ENCODE assay signal across 1 cellular context in the genomic region with DNA sequence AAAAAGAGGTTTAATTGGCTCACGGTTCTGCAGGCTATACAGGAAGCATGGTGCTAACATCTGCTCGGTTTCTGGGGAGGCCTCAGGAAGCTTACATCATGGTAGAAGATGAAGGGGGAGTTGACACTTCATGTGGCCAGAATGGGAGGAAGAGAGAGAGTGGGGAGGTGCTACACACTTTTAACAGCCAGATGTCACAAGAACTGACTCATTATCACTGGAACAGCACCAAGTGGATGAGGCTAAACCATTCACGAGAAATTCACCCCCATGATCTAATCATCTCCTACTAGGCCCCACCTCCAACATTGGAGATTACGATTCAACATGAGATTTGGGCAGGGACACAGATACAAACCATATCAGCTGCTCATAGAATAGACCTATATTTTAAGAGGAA.
TF ChIP-seq lines count a peak whose summit lies in the region.

No MANE protein-coding gene starts in this region.

TF ChIP-seq in IMR-90, 13 proteins besides CTCF, POLR2A, EP300 and RAD21 (continued from another document):
- TF ChIP-seq, protein P1, sequence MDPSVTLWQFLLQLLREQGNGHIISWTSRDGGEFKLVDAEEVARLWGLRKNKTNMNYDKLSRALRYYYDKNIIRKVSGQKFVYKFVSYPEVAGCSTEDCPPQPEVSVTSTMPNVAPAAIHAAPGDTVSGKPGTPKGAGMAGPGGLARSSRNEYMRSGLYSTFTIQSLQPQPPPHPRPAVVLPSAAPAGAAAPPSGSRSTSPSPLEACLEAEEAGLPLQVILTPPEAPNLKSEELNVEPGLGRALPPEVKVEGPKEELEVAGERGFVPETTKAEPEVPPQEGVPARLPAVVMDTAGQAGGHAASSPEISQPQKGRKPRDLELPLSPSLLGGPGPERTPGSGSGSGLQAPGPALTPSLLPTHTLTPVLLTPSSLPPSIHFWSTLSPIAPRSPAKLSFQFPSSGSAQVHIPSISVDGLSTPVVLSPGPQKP (IDR thresholded peaks at IDR 0.05; ENCODE audit: borderline replicate concordance, low read depth, low read length), result no peak
- TF ChIP-seq RCOR1 (IDR thresholded peaks at IDR 0.05; ENCODE audit: insufficient replicate concordance, low read length) (no peak), MAFK (IDR thresholded peaks at IDR 0.05; ENCODE audit: low read depth, low read length) (no peak), CHD1 (IDR thresholded peaks at IDR 0.05; ENCODE audit: low read depth, low read length) (no peak), MXI1 (IDR thresholded peaks at IDR 0.05; ENCODE audit: borderline replicate concordance, low read depth, low read length) (no peak), MAZ (IDR thresholded peaks at IDR 0.05; ENCODE audit: borderline replicate concordance, low read depth, low read length) (no peak), FOS (IDR thresholded peaks at IDR 0.05; ENCODE audit: low read depth, low read length) (no peak), RFX5 (IDR thresholded peaks at IDR 0.05; ENCODE audit: low read depth, low read length) (no peak), BHLHE40 (IDR thresholded peaks at IDR 0.05; ENCODE audit: low read depth, low read length) (no peak), NFE2L2 (IDR thresholded peaks at IDR 0.05; ENCODE audit: low read depth, low read length) (no peak), CEBPB (IDR thresholded peaks at IDR 0.05; ENCODE audit: low read depth, low read length) (no peak)
- TF ChIP-seq, protein P2, sequence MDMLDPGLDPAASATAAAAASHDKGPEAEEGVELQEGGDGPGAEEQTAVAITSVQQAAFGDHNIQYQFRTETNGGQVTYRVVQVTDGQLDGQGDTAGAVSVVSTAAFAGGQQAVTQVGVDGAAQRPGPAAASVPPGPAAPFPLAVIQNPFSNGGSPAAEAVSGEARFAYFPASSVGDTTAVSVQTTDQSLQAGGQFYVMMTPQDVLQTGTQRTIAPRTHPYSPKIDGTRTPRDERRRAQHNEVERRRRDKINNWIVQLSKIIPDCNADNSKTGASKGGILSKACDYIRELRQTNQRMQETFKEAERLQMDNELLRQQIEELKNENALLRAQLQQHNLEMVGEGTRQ (IDR thresholded peaks at IDR 0.05; ENCODE audit: low read depth, low read length), result no peak
